32 cellular contexts compared by ENCODE assay signal in the genomic region with DNA sequence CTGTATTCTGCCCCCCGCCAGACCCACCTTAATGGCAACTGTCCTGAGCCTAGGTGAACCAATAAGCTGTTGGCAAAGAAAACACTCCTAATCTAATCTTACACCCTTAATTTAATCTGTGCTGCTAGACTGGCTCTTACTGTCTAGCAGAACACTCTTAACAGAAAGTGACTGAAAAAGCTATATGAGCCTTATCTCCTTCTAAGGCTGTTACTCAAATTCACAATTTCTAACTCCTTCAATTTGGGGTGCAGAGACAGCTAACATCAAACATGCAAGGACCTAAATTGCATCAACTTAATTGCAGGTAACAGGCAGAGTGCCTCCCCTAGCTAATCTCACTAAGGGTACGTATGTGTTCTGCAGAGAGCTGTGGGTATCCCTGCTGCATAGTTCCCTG. TPM values are rescaled to one million over a fixed set of nuclear protein-coding genes. Genes with fewer than 3 reads are reported as not detected.
"Had no signal": no experiment of that assay in that cellular context is flagged by ENCODE, and none has a peak within 500 bp of the region (broad histone marks: within the 10 kb centered on the region; RNA-seq: fewer than 3 reads in every experiment).

No MANE protein-coding gene starts in this region.

- H3K27me3 ChIP-seq: adrenal gland, body of pancreas, esophagus muscularis mucosa, gastrocnemius medialis had no signal

- H3K9me3 Mint-ChIP-seq: activated CD8-positive, alpha-beta T cell treated with anti-CD3 and anti-CD28 coated beads for 36 hours; activated naive CD4-positive, alpha-beta T cell treated with anti-CD3 and anti-CD28 coated beads for 36 hours; activated naive CD4-positive, alpha-beta T cell treated with anti-CD3 and anti-CD28 coated beads, Interleukin-2, amount 50 U/mL, for 24 hours; activated naive CD8-positive, alpha-beta T cell treated with anti-CD3 and anti-CD28 coated beads for 36 hours; activated naive CD8-positive, alpha-beta T cell treated with anti-CD3 and anti-CD28 coated beads, Interleukin-2, amount 50 U/mL, for 24 hours; activated T-helper 1 cell treated with anti-CD3 and anti-CD28 coated beads, Interleukin-12 subunit alpha, Interleukin-12 subunit beta, Interleukin-2, Interleukin-4 antibody, amounts not matched to agents 30 ng/mL and 10 ng/mL and 1 ng/mL, durations not matched to agents 14 hours and 24 hours and 36 hours; activated T-helper 2 cell treated with anti-CD3 and anti-CD28 coated beads, Interferon-gamma antibody, Interleukin-2, Interleukin-4, amounts not matched to agents 10 μg/mL and 5 μg/mL and 100 μg/mL, durations not matched to agents 14 hours and 24 hours and 36 hours had no signal

- H3K4me1 Mint-ChIP-seq: activated naive CD4-positive, alpha-beta T cell treated with anti-CD3 and anti-CD28 coated beads, Interleukin-2, amount 50 U/mL, for 24 hours; activated naive CD8-positive, alpha-beta T cell treated with anti-CD3 and anti-CD28 coated beads for 36 hours; activated naive CD8-positive, alpha-beta T cell treated with anti-CD3 and anti-CD28 coated beads, Interleukin-2, amount 50 U/mL, for 24 hours had no signal

- H3K4me1 ChIP-seq: adrenal gland, body of pancreas, esophagus muscularis mucosa, foreskin keratinocyte, gastrocnemius medialis, heart left ventricle had no signal

- H3K9me3 ChIP-seq: adrenal gland, body of pancreas, esophagus muscularis mucosa, gastrocnemius medialis had no signal

- H3K36me3 ChIP-seq: adrenal gland, esophagus muscularis mucosa, gastrocnemius medialis, heart left ventricle had no signal

- H3K4me3 Mint-ChIP-seq: activated CD8-positive, alpha-beta T cell treated with anti-CD3 and anti-CD28 coated beads for 36 hours; activated naive CD4-positive, alpha-beta T cell treated with anti-CD3 and anti-CD28 coated beads for 36 hours; activated naive CD4-positive, alpha-beta T cell treated with anti-CD3 and anti-CD28 coated beads, Interleukin-2, amount 50 U/mL, for 24 hours; activated naive CD8-positive, alpha-beta T cell treated with anti-CD3 and anti-CD28 coated beads for 36 hours; activated naive CD8-positive, alpha-beta T cell treated with anti-CD3 and anti-CD28 coated beads, Interleukin-2, amount 50 U/mL, for 24 hours; activated T-helper 1 cell treated with anti-CD3 and anti-CD28 coated beads, Interleukin-12 subunit alpha, Interleukin-12 subunit beta, Interleukin-2, Interleukin-4 antibody, amounts not matched to agents 30 ng/mL and 10 ng/mL and 1 ng/mL, durations not matched to agents 14 hours and 24 hours and 36 hours had no signal

- H3K36me3 Mint-ChIP-seq: activated naive CD4-positive, alpha-beta T cell treated with anti-CD3 and anti-CD28 coated beads, Interleukin-2, amount 50 U/mL, for 24 hours; activated naive CD8-positive, alpha-beta T cell treated with anti-CD3 and anti-CD28 coated beads for 36 hours had no signal

- H3K27me3 Mint-ChIP-seq: activated naive CD4-positive, alpha-beta T cell treated with anti-CD3 and anti-CD28 coated beads, Interleukin-2, amount 50 U/mL, for 24 hours had no signal

- FAIRE-seq: colon had no signal

- H3K4me3 ChIP-seq: adrenal gland, body of pancreas, esophagus muscularis mucosa, gastrocnemius medialis, heart left ventricle had no signal

- H3K27ac ChIP-seq: adrenal gland, body of pancreas, esophagus muscularis mucosa, foreskin keratinocyte, gastrocnemius medialis, heart left ventricle had no signal

- H3K27ac Mint-ChIP-seq: activated CD8-positive, alpha-beta T cell treated with anti-CD3 and anti-CD28 coated beads for 36 hours; activated naive CD4-positive, alpha-beta T cell treated with anti-CD3 and anti-CD28 coated beads for 36 hours; activated naive CD4-positive, alpha-beta T cell treated with anti-CD3 and anti-CD28 coated beads, Interleukin-2, amount 50 U/mL, for 24 hours; activated naive CD8-positive, alpha-beta T cell treated with anti-CD3 and anti-CD28 coated beads for 36 hours; activated naive CD8-positive, alpha-beta T cell treated with anti-CD3 and anti-CD28 coated beads, Interleukin-2, amount 50 U/mL, for 24 hours; activated T-helper 1 cell treated with anti-CD3 and anti-CD28 coated beads, Interleukin-12 subunit alpha, Interleukin-12 subunit beta, Interleukin-2, Interleukin-4 antibody, amounts not matched to agents 30 ng/mL and 10 ng/mL and 1 ng/mL, durations not matched to agents 14 hours and 24 hours and 36 hours; activated T-helper 2 cell treated with anti-CD3 and anti-CD28 coated beads, Interferon-gamma antibody, Interleukin-2, Interleukin-4, amounts not matched to agents 10 μg/mL and 5 μg/mL and 100 μg/mL, durations not matched to agents 14 hours and 24 hours and 36 hours had no signal

- DNase-seq: activated CD4-positive, alpha-beta T cell treated with anti-CD3 and anti-CD28 coated beads for 48 hours; activated CD4-positive, alpha-beta T cell treated with anti-CD3 and anti-CD28 coated beads, Interleukin-2, amount 50 U/mL, for 1 hour; activated CD4-positive, alpha-beta T cell treated with anti-CD3 and anti-CD28 coated beads, Interleukin-2, amount 50 U/mL, for 48 hours; activated CD4-positive, CD25-positive, alpha-beta regulatory T cell; activated CD4-positive, CD25-positive, alpha-beta regulatory T cell treated with anti-CD3 and anti-CD28 coated beads, Interleukin-2, amount 50 U/mL, for 72 hours; activated CD8-positive, alpha-beta memory T cell treated with anti-CD3 and anti-CD28 coated beads for 24 hours; activated CD8-positive, alpha-beta memory T cell treated with anti-CD3 and anti-CD28 coated beads, Interleukin-2, amount 50 U/mL, for 4 hours; activated CD8-positive, alpha-beta T cell treated with anti-CD3 and anti-CD28 coated beads for 36 hours; activated effector memory CD4-positive, alpha-beta T cell treated with anti-CD3 and anti-CD28 coated beads, Interleukin-2, amount 50 U/mL, for 16 hours; activated naive CD4-positive, alpha-beta T cell treated with anti-CD3 and anti-CD28 coated beads for 36 hours; activated naive CD8-positive, alpha-beta T cell treated with anti-CD3 and anti-CD28 coated beads for 36 hours; activated naive CD8-positive, alpha-beta T cell treated with anti-CD3 and anti-CD28 coated beads, Interleukin-2, amount 50 U/mL, for 24 hours; activated T-cell treated with anti-CD3 and anti-CD28 coated beads, Interleukin-2, amount 50 U/mL, for 1 hour; activated T-cell treated with anti-CD3 and anti-CD28 coated beads, Interleukin-2, amount 50 U/mL, for 48 hours; adrenal gland; amygdala; aorta; body of pancreas; caudate nucleus; effector memory CD4-positive, alpha-beta T cell; erythroblast; foreskin keratinocyte; gastrocnemius medialis; glutamatergic neuron; heart left ventricle; hypothalamus; T-helper 2 cell had no signal

RNA-seq across cellular contexts. Expression of a gene that starts 49.5 kb away (rescaled TPM):
- total RNA-seq: activated T-helper 1 cell treated with anti-CD3 and anti-CD28 coated beads, Interleukin-12 subunit alpha, Interleukin-12 subunit beta, Interleukin-2, Interleukin-4 antibody, amounts not matched to agents 30 ng/mL and 10 ng/mL and 1 ng/mL, durations not matched to agents 14 hours and 24 hours and 36 hours had no signal
